24 cellular contexts compared by ENCODE assay signal in genomic region chr3:181906338-181906737, GRCh38.
A peak's percentile ranks its signal among the peaks of the same experiment; 100 is the strongest.
DNase-seq lines count a peak whose midpoint lies in the region; ATAC-seq, FAIRE-seq and TF ChIP-seq lines count a peak whose summit lies in the region.
"Had no signal": no experiment of that assay in that cellular context is flagged by ENCODE, and none has a peak within 500 bp of the region (broad histone marks: within the 10 kb centered on the region; RNA-seq: fewer than 3 reads in every experiment).

No MANE protein-coding gene starts in this region.

- intact Hi-C loops in pancreas (cut with DNase I) = no loop called here

- H3K4me3 ChIP-seq in pancreas = no peak overlapping the region
- H3K4me3 ChIP-seq: esophagus muscularis mucosa, Peyer's patch, stomach had no signal

- 59 to 65% methylated on average over 3 of the region's 3 CpGs for WGBS in pancreas, 2 donors

- FAIRE-seq in GM19239 (lab: Jason Lieb, UNC) (no peak), GM12891 (lab: Jason Lieb, UNC) (no peak), pancreas (lab: Jason Lieb, UNC) (no peak)
- FAIRE-seq: astrocyte, D721Med had no signal

- no peaks in the 10 kb centered on the region for H3K9me3 ChIP-seq in pancreas
- H3K9me3 ChIP-seq: esophagus muscularis mucosa, Peyer's patch, SK-N-SH, stomach had no signal

- no peaks in the 10 kb centered on the region for H3K4me1 ChIP-seq in pancreas
- H3K4me1 ChIP-seq: esophagus muscularis mucosa, Peyer's patch, stomach had no signal

- no peak for TF ChIP-seq CTCF in pancreas (IDR thresholded peaks at IDR 0.05)

- no peak overlapping the region for H3K27ac ChIP-seq in pancreas
- H3K27ac ChIP-seq: 22Rv1, esophagus muscularis mucosa, HL-60, Peyer's patch had no signal

- H3K36me3 ChIP-seq in pancreas = no peaks in the 10 kb centered on the region
- H3K36me3 ChIP-seq: esophagus muscularis mucosa, Peyer's patch, stomach had no signal

- DNase-seq in NCI-H146 (lab: John Stamatoyannopoulos, UW) (peak; percentile 20), NCI-H146 treated with DMSO at 0.1 percent for 48 hours (lab: John Stamatoyannopoulos, UW; ENCODE audit: unreplicated experiment) (no peak), GM19239 (ENCODE audit: insufficient read length, low spot score) (no peak), GM12891 (ENCODE audit: insufficient read length, low spot score) (no peak), pancreas (no peak)
- DNase-seq in activated CD4-positive, alpha-beta T cell treated with anti-CD3 and anti-CD28 coated beads, Interleukin-2, amount 50 U/mL, for 4 hours = no peak
- DNase-seq: effector memory CD4-positive, alpha-beta T cell; midbrain; NCI-H187; nephron progenitor cell; Peyer's patch; SK-N-SH; stimulated activated CD4-positive, alpha-beta T cell treated with anti-CD3 and anti-CD28 coated beads, Interleukin-2, amount 100 ng/mL, for 48 hours; stomach; T-helper 9 cell; trophoblast cell had no signal

- TF ChIP-seq POLR2A in GM12891 (IDR thresholded peaks at IDR 0.05; ENCODE audit: low read depth, low read length) = no peak

- ATAC-seq in GM21576 (IDR thresholded peaks at IDR 0.05; ENCODE audit: unreplicated experiment) (peak; percentile 65), HG03378 (IDR thresholded peaks at IDR 0.05; ENCODE audit: unreplicated experiment) (peak; percentile 70), pancreas (no peak)
- ATAC-seq: activated naive CD4-positive, alpha-beta T cell treated with anti-CD3 and anti-CD28 coated beads, Interleukin-2, amount 50 U/mL, for 72 hours had no signal

- no peaks in the 10 kb centered on the region for H3K27me3 ChIP-seq in pancreas
- H3K27me3 ChIP-seq: esophagus muscularis mucosa, Peyer's patch, stomach had no signal

TF ChIP-seq in GM12891, 5 proteins besides CTCF, POLR2A, EP300 and RAD21:
- no peak for TF ChIP-seq SPI1 (IDR thresholded peaks at IDR 0.05; ENCODE audit: low read depth, low read length)
- TF ChIP-seq POLR2AphosphoS5 (IDR thresholded peaks at IDR 0.05; ENCODE audit: low read depth, low read length) = no peak
- no peak for TF ChIP-seq PAX5 (IDR thresholded peaks at IDR 0.05; ENCODE audit: insufficient read depth, low read length, severe bottlenecking)
- no peak for TF ChIP-seq TAF1 (IDR thresholded peaks at IDR 0.05; ENCODE audit: low read depth, low read length)
- no peak for TF ChIP-seq POU2F2 (IDR thresholded peaks at IDR 0.05; ENCODE audit: low read depth, low read length)

Comparison
In these comparisons a context has a peak if more than half of its experiments do, and no peak if none do; other contexts are left out.
1. ATAC-seq: peak in GM21576 (single experiment) and HG03378 (single experiment); none in pancreas (0 of 4).